19 cellular contexts compared by ENCODE assay signal in the genomic region with DNA sequence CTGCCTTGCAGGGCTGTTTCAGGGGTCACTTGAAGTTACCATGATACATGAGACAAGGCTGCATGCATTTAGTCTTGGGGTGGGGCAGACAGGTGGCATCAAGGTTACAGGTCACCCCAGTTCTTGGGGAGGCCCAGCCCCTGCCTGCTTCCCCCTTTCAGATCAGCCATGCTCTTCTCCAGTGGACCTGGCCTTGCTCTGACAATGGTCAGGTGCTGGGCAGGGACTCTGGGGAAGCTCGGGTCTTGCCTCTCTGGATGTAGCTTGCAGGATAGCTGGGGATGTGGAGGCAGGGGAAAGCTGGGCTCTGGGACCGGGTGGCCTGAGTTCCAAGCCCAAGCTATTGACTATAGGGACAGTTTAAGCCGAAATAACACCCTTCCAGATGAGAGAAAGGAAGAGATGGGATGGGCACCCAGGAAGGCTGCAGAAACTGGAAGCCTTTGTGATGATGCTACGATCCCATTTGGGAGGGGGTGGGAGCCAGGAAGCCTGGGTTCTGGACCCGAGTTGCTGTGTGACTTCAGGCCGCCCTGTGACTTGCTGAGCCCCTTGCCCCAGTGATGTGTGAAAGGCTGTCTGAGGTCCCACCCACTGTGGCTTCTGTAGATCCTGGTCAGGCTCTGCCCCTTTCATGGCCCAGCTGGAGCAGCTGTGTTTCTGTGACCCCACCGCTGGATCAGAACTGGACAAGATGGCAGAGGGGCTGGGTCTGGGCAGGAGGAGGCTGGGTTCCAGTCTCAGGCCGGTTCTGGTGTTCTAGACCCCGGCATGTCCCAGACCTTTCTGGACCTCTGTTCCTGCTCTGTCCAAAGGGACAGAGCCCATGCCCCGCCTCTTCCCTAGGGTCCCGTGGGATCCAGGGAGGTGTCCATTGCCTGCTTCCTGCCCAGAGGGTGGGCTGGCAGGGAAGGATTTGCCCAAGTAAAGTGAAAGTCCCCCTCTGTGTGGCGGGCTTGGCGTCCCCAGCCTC. TPM values are rescaled to one million over a fixed set of nuclear protein-coding genes. Genes with fewer than 3 reads are reported as not detected.
A peak's percentile ranks its signal among the peaks of the same experiment; 100 is the strongest.
DNase-seq lines count a peak whose midpoint lies in the region; ATAC-seq and TF ChIP-seq lines count a peak whose summit lies in the region.
"Had no signal": no experiment of that assay in that cellular context is flagged by ENCODE, and none has a peak within 500 bp of the region (broad histone marks: within the 10 kb centered on the region; RNA-seq: fewer than 3 reads in every experiment).

No MANE protein-coding gene starts in this region.

- WGBS in heart left ventricle, 4 donors, result 77 to 86% (median 83%) methylated on average over 10 to 13 of the region's 13 CpGs
- WGBS in psoas muscle, 3 donors, result 71 to 85% (median 76%) methylated on average over 13 of the region's 13 CpGs

- H3K9me2 ChIP-seq in Karpas-422 (replicated peaks; ENCODE audit: insufficient read depth, low read length), result no peaks in the 10 kb centered on the region

- H3K4me2 ChIP-seq in Karpas-422 (ENCODE audit: low read depth, low read length, poor library complexity, severe bottlenecking), result no peak overlapping the region

- H3K36me3 ChIP-seq in heart left ventricle (peaks cover 0 to 45% (median 6%) of the 10 kb centered on the region in 9 donors), left ventricle myocardium inferior (peaks cover 25% of the 10 kb centered on the region), psoas muscle (ENCODE audit: insufficient read depth in 1 of 2, low read depth in 1 of 2) (peaks cover 0 to 15% of the 10 kb centered on the region in 2 donors), Karpas-422 (ENCODE audit: insufficient read depth, low read length) (no peaks in the 10 kb centered on the region)

- intact Hi-C loops in heart left ventricle (cut with DNase I), result loop anchor here in 1 of 10 donors (5.0 kb wide), 1 partner anchor 167 kb away; no protein-coding TSS in a partner anchor
- intact Hi-C loops in left cardiac atrium (cut with DNase I), result no loop called here
- intact Hi-C loops in left ventricle myocardium inferior (cut with micrococcal nuclease), result no loop called here
- intact Hi-C loops in psoas muscle (cut with DNase I), result no loop called here

- H3K4me3 ChIP-seq in heart left ventricle (peak overlapping the region in 6 of 12 donors; percentile 66 to 94 (median 76)), left ventricle myocardium inferior (peak overlapping the region; percentile 96), psoas muscle (peak overlapping the region; percentile 79), Karpas-422 (ENCODE audit: low read length) (no peak overlapping the region)

- H2AFZ ChIP-seq in Karpas-422 (ENCODE audit: low read length), result no peak overlapping the region

- H3K4me1 ChIP-seq in heart left ventricle (peaks cover 3 to 86% (median 72%) of the 10 kb centered on the region in 12 donors), left ventricle myocardium inferior (peaks cover 96% of the 10 kb centered on the region), psoas muscle (peaks cover 53% of the 10 kb centered on the region), Karpas-422 (ENCODE audit: low read length) (peaks cover 17% of the 10 kb centered on the region)

- no peak for TF ChIP-seq CTCF in heart left ventricle (IDR thresholded peaks at IDR 0.05)
- no peak for TF ChIP-seq CTCF in left ventricle myocardium inferior (IDR thresholded peaks at IDR 0.05; ENCODE audit: borderline replicate concordance)
- no peak for TF ChIP-seq CTCF in psoas muscle (IDR thresholded peaks at IDR 0.05)

- no peak for TF ChIP-seq POLR2A in heart left ventricle (IDR thresholded peaks at IDR 0.05)

- H3K79me2 ChIP-seq in Karpas-422 (ENCODE audit: low read length), result no peaks in the 10 kb centered on the region

- DNase-seq in heart left ventricle (peak in 4 of 5 donors; percentile 16 to 49 (median 27)), left cardiac atrium (no peak), left ventricle myocardium inferior (peak; percentile 12), psoas muscle (peak; percentile 21 to 49), Karpas-422 (no peak), RPMI8226 (no peak)
- DNase-seq: activated CD8-positive, alpha-beta T cell treated with anti-CD3 and anti-CD28 coated beads, Interleukin-2, amount 10 ng/mL, durations not matched to agents 7 days and 5 days; cortex of kidney; HCEC 1CT; NCI-H1105; NCI-H446 treated with DMSO at 0.1 percent for 48 hours; stimulated activated naive CD4-positive, alpha-beta T cell treated with Interleukin-2 at 50 U/mL for 16 hours had no signal

- no peak for ATAC-seq in heart left ventricle
- no peak for ATAC-seq in left cardiac atrium
- ATAC-seq in psoas muscle, result no peak
- ATAC-seq in HG02970 (IDR thresholded peaks at IDR 0.05; ENCODE audit: low FRiP score, unreplicated experiment), result no peak
- ATAC-seq in HG03342 (IDR thresholded peaks at IDR 0.05; ENCODE audit: unreplicated experiment), result no peak
- ATAC-seq: activated CD8-positive, alpha-beta T cell treated with anti-CD3 and anti-CD28 coated beads, Interleukin-2, amount 10 ng/mL, durations not matched to agents 7 days and 5 days; activated T-helper 17 cell treated with anti-CD3 and anti-CD28 coated beads, Interleukin-2, amount 50 U/mL, for 72 hours; CD8-positive, alpha-beta T cell; left lung; natural killer cell treated with Interleukin-12 subunit alpha and Interleukin-12 subunit beta and Interleukin-15 and Interleukin-18, amount 100 ng/mL, for 72 hours had no signal

- H3K9me3 ChIP-seq in heart left ventricle (no peaks in the 10 kb centered on the region), left ventricle myocardium inferior (replicated peaks) (no peaks in the 10 kb centered on the region), psoas muscle (no peaks in the 10 kb centered on the region), Karpas-422 (ENCODE audit: low read length) (no peaks in the 10 kb centered on the region)
- H3K9me3 ChIP-seq: left lung had no signal

- H3K27ac ChIP-seq in heart left ventricle (no peak overlapping the region), left ventricle myocardium inferior (replicated peaks) (no peak overlapping the region), psoas muscle (peak overlapping the region; percentile 14), Karpas-422 (ENCODE audit: low read length) (no peak overlapping the region)

- H3K27me3 ChIP-seq in heart left ventricle (no peaks in the 10 kb centered on the region), left ventricle myocardium inferior (ENCODE audit: low read depth) (no peaks in the 10 kb centered on the region), psoas muscle (ENCODE audit: insufficient read depth in 3 of 3, low read length in 2 of 3) (no peaks in the 10 kb centered on the region), Karpas-422 (ENCODE audit: low read length) (no peaks in the 10 kb centered on the region)

- H3K9ac ChIP-seq in Karpas-422 (ENCODE audit: low read length), result no peak overlapping the region

- H4K20me1 ChIP-seq in Karpas-422 (ENCODE audit: insufficient read depth, low read depth, low read length), result peaks cover 27% of the 10 kb centered on the region

RNA-seq across cellular contexts. Expression of gene TNFAIP2, which starts 2.1 kb away (rescaled TPM):
- 100 to 1,000 TPM in 2 of 9 donors, 10 to 100 TPM in 7; 22.0 to 253 (median 33.5) TPM for total RNA-seq in heart left ventricle
- 10 to 100 TPM; 23.8 to 53.6 TPM for polyA plus RNA-seq in heart left ventricle
- total RNA-seq in left cardiac atrium, result 10 to 100 TPM; 60.2 to 72.0 TPM
- total RNA-seq in left ventricle myocardium inferior, result 40.1 TPM
- 100 to 1,000 TPM in 1 of 4 donors, 10 to 100 TPM in 3; 25.7 to 146 (median 39.1) TPM for total RNA-seq in psoas muscle
- 10 to 100 TPM; 32.2 to 97.4 (median 52.3) TPM for polyA plus RNA-seq in psoas muscle
- total RNA-seq in Karpas-422 (2014; rRNA removed; shearing (Covaris generic); ENCODE audit: low replicate concordance), result not detected in 2 replicates
- polyA plus RNA-seq: IgD-negative memory B cell had no signal

RNA-seq across cellular contexts. Expression of gene EXOC3L4, which starts 30.9 kb away (rescaled TPM):
- total RNA-seq in heart left ventricle (1 to 10 TPM in 1 of 9 donors, under 1 TPM in 3, not detected in 5; 0.21 to 3.2 (median 0.48) TPM), left cardiac atrium (under 1 TPM; 0.91 to 0.92 TPM), left ventricle myocardium inferior (0.66 TPM), psoas muscle (under 1 TPM in 2 of 4 donors, not detected in 2; 0.23 to 0.30 TPM)
- polyA plus RNA-seq in heart left ventricle (under 1 TPM; 0.37 to 0.53 TPM), psoas muscle (under 1 TPM in 2 of 3 donors, not detected in 1; 0.12 to 0.33 TPM)
- not detected in 2 replicates for total RNA-seq in Karpas-422 (2014; rRNA removed; shearing (Covaris generic); ENCODE audit: low replicate concordance)
- total RNA-seq: activated CD8-positive, alpha-beta T cell treated with anti-CD3 and anti-CD28 coated beads, Interleukin-2, amount 10 ng/mL, durations not matched to agents 7 days and 5 days; activated T-helper 17 cell treated with anti-CD3 and anti-CD28 coated beads, Interleukin-2, amount 50 U/mL, for 72 hours; CD8-positive, alpha-beta T cell; natural killer cell treated with Interleukin-12 subunit alpha and Interleukin-12 subunit beta and Interleukin-15 and Interleukin-18, amount 100 ng/mL, for 72 hours had no signal
- polyA plus RNA-seq: IgD-negative memory B cell had no signal

RNA-seq across cellular contexts. Expression of gene LBHD2, which starts 41.4 kb away (rescaled TPM):
- total RNA-seq in heart left ventricle, result not detected
- polyA plus RNA-seq in heart left ventricle, result under 1 TPM in 1 of 2 donors, not detected in 1; 0.19 TPM
- under 1 TPM in 1 of 2 donors, not detected in 1; 0.47 TPM for total RNA-seq in left cardiac atrium
- not detected for total RNA-seq in left ventricle myocardium inferior
- not detected for total RNA-seq in psoas muscle
- polyA plus RNA-seq in psoas muscle, result not detected
- not detected in 2 replicates for total RNA-seq in Karpas-422 (2014; rRNA removed; shearing (Covaris generic); ENCODE audit: low replicate concordance)
- total RNA-seq: activated CD8-positive, alpha-beta T cell treated with anti-CD3 and anti-CD28 coated beads, Interleukin-2, amount 10 ng/mL, durations not matched to agents 7 days and 5 days; activated T-helper 17 cell treated with anti-CD3 and anti-CD28 coated beads, Interleukin-2, amount 50 U/mL, for 72 hours; CD8-positive, alpha-beta T cell; left lung; natural killer cell treated with Interleukin-12 subunit alpha and Interleukin-12 subunit beta and Interleukin-15 and Interleukin-18, amount 100 ng/mL, for 72 hours had no signal
- polyA plus RNA-seq: IgD-negative memory B cell had no signal

Comparison
In these comparisons a context has a peak if more than half of its experiments do, and no peak if none do; other contexts are left out.
1. DNase-seq: peak in heart left ventricle (4 of 5), left ventricle myocardium inferior (single experiment) and psoas muscle (2 of 2); none in left cardiac atrium (single experiment), Karpas-422 (single experiment) and RPMI8226 (single experiment).
2. RNA of gene TNFAIP2, which starts 2.1 kb away (total RNA-seq): 60.2 to 72.0 TPM in left cardiac atrium, 40.1 TPM in left ventricle myocardium inferior (single experiment), 25.7 to 146 TPM in psoas muscle and 22.0 to 253 TPM in heart left ventricle; not detected in Karpas-422; every median in the first group is over 10 times any median in the second.